ENCODE assay signal across 8 cellular contexts in genomic region chr6:41547799-41548097, GRCh38. TPM values are rescaled to one million over a fixed set of nuclear protein-coding genes. Genes with fewer than 3 reads are reported as not detected.
DNase-seq lines count a peak whose midpoint lies in the region; ATAC-seq and TF ChIP-seq lines count a peak whose summit lies in the region.

No MANE protein-coding gene starts in this region.

- no peaks in the 10 kb centered on the region for H3K9me3 Mint-ChIP-seq in Calu3 (ENCODE audit: low read depth, unreplicated experiment)
- no peaks in the 10 kb centered on the region for H3K9me3 Mint-ChIP-seq in progenitor cell of endocrine pancreas (ENCODE audit: low read depth)

- H3K36me3 Mint-ChIP-seq in Calu3 (ENCODE audit: insufficient read depth, unreplicated experiment) (peaks cover 33% of the 10 kb centered on the region), progenitor cell of endocrine pancreas (ENCODE audit: insufficient read depth) (peaks cover 8% of the 10 kb centered on the region)

- no peak for DNase-seq in Calu3
- no peak for DNase-seq in SK-N-MC (ENCODE audit: low read depth, low spot score)
- no peak for DNase-seq in fibroblast of villous mesenchyme (ENCODE audit: low read depth)
- DNase-seq in progenitor cell of endocrine pancreas (ENCODE audit: low spot score, unreplicated experiment): no peak
- DNase-seq in ACHN: no peak
- no peak for DNase-seq in amygdala (lab: John Stamatoyannopoulos, UW)
- DNase-seq in NCI-H82 treated with DMSO at 0.1 percent for 48 hours (lab: John Stamatoyannopoulos, UW; ENCODE audit: unreplicated experiment): no peak

- in situ Hi-C loops in ACHN (cut with HindIII; ENCODE audit: low pct_ligation_motif_present, low pct_unique_long_range_greater_than_20kb, low sequenced_read_pairs): no loop called here

- peak overlapping the region; percentile 81 for H3K4me3 Mint-ChIP-seq in Calu3 (ENCODE audit: low read depth, unreplicated experiment)
- H3K4me3 Mint-ChIP-seq in progenitor cell of endocrine pancreas (ENCODE audit: low read depth): peak overlapping the region; percentile 95

- CTCF ChIA-PET in Calu3 (lab: Charles Lee): interaction anchor here (0.7 to 1.3 kb wide), 3 partner anchors 27 to 320 kb away, joined by 3 read pairs; no protein-coding TSS in a partner anchor

- H3K27me3 Mint-ChIP-seq in Calu3 (ENCODE audit: unreplicated experiment) (no peaks in the 10 kb centered on the region), progenitor cell of endocrine pancreas (no peaks in the 10 kb centered on the region)

- TF ChIP-seq CTCF in Calu3 (IDR thresholded peaks at IDR 0.05; ENCODE audit: unreplicated experiment) (no peak), fibroblast of villous mesenchyme (IDR thresholded peaks at IDR 0.05; ENCODE audit: insufficient read depth, low read depth, low read length) (no peak), progenitor cell of endocrine pancreas (IDR thresholded peaks at IDR 0.05; ENCODE audit: unreplicated experiment) (no peak)

- H3K9ac ChIP-seq in SK-N-MC (ENCODE audit: insufficient read length): no peak overlapping the region

- H3K9me3 ChIP-seq in SK-N-MC (ENCODE audit: low read depth, low read length): no peaks in the 10 kb centered on the region

- H3K4me3 ChIP-seq in SK-N-MC (peak overlapping the region; percentile 91), fibroblast of villous mesenchyme (ENCODE audit: low read depth, low read length) (peak overlapping the region; percentile 95)

- H3K36me3 ChIP-seq in SK-N-MC (ENCODE audit: insufficient read depth, low read length): peaks cover 8% of the 10 kb centered on the region; the same call in 1 of the 2 replicates

- peaks cover 11% of the 10 kb centered on the region for H3K4me1 Mint-ChIP-seq in Calu3 (ENCODE audit: low read depth, unreplicated experiment)
- peaks cover 54% of the 10 kb centered on the region for H3K4me1 Mint-ChIP-seq in progenitor cell of endocrine pancreas (ENCODE audit: low read depth)

- ATAC-seq in GM21360 (IDR thresholded peaks at IDR 0.05; ENCODE audit: unreplicated experiment): no peak

- BruUV-seq in Calu3 (replicated peaks; lab: Mats Ljungman, UMichigan): no TSS peak

- no peak overlapping the region for H3K27ac ChIP-seq in SK-N-MC

- intact Hi-C loops in Calu3 (cut with micrococcal nuclease; ENCODE audit: unreplicated experiment): no loop called here

- H3K27ac Mint-ChIP-seq in Calu3 (ENCODE audit: unreplicated experiment) (no peak overlapping the region), progenitor cell of endocrine pancreas (peak overlapping the region; percentile 96)

RNA-seq across cellular contexts. Expression of gene FOXP4, which starts 1.6 kb away (rescaled TPM):
- total RNA-seq in Calu3 (2022): 47.8 and 50.9 TPM in 2 replicates
- total RNA-seq in fibroblast of villous mesenchyme: 2.2 and 4.5 TPM in 2 replicates
- 124 and 137 TPM in 2 replicates for total RNA-seq in progenitor cell of endocrine pancreas
